Comparison of ENCODE assay signal across 1 cellular context in the genomic region with DNA sequence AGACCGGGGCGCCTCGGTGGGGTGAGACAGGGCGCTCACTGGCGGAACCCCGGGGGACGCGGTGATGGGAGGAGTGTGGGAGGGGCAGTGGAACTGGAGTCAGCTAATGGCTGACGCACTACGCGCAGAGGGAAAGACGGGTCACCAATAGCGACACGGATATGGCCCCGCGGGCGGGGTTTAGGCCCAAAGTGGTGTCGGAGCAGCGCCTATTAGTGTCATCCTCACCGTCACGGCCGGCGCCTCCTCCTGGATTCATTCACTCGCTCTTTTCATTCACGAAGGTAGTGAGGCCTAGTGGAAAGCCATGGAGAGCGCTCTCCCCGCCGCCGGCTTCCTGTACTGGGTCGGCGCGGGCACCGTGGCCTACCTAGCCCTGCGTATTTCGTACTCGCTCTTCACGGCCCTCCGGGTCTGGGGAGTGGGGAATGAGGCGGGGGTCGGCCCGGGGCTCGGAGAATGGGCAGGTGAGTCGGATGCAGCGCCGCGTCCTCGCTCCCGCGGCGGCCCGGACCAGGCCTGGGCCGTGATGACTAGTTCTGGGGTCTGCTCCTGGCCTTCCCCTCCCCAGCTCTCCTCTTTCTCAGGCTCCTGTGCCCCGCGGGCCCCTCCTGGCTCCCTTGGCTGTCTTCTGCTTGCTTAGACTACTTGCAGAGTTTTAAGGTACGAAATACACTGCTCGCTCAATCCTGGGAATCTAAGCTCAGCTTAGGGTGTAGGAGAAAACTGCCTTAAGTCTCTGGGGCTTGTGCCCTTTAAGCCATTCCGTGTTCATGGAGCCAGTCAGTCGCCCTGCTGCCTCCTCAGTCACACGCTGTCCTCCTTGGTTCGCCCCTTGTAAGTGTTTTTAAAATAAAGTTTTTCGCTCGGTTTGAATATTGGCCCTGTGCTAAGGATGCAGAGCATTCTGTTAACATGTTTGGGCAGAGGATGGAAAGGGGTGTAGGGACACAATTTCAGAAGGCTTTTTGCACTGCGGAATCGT.
TF ChIP-seq lines count a peak whose summit lies in the region.

A gene (plus strand): TSS at position 218 of the 985 bp plus-strand sequence. CDS start 90 bp downstream, at position 308.

TF ChIP-seq in HepG2, 621 proteins besides CTCF, POLR2A, EP300 and RAD21 (continued from another document and continues in another):
- TF ChIP-seq, protein P1, sequence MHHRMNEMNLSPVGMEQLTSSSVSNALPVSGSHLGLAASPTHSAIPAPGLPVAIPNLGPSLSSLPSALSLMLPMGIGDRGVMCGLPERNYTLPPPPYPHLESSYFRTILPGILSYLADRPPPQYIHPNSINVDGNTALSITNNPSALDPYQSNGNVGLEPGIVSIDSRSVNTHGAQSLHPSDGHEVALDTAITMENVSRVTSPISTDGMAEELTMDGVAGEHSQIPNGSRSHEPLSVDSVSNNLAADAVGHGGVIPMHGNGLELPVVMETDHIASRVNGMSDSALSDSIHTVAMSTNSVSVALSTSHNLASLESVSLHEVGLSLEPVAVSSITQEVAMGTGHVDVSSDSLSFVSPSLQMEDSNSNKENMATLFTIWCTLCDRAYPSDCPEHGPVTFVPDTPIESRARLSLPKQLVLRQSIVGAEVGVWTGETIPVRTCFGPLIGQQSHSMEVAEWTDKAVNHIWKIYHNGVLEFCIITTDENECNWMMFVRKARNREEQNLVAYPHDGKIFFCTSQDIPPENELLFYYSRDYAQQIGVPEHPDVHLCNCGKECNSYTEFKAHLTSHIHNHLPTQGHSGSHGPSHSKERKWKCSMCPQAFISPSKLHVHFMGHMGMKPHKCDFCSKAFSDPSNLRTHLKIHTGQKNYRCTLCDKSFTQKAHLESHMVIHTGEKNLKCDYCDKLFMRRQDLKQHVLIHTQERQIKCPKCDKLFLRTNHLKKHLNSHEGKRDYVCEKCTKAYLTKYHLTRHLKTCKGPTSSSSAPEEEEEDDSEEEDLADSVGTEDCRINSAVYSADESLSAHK (CRISPR knock-in tag; IDR thresholded peaks at IDR 0.05; ENCODE audit: borderline replicate concordance) = no peak
- TF ChIP-seq ZBTB7A (CRISPR knock-in tag; IDR thresholded peaks at IDR 0.05) (0 out of 2 replicates have a peak, but pooled peaks have one; percentile 23), NFYC (CRISPR knock-in tag; IDR thresholded peaks at IDR 0.05) (peak; percentile 94), RAD51 (IDR thresholded peaks at IDR 0.05; ENCODE audit: borderline replicate concordance) (no peak), ZNF143 (CRISPR knock-in tag; IDR thresholded peaks at IDR 0.05) (no peak), SOX5 (CRISPR knock-in tag; IDR thresholded peaks at IDR 0.05; ENCODE audit: borderline replicate concordance) (peak; percentile 31; the same call in 1 of the 2 replicates), ZNF567 (CRISPR knock-in tag; IDR thresholded peaks at IDR 0.05; ENCODE audit: borderline replicate concordance) (no peak), ZIK1 (CRISPR knock-in tag; IDR thresholded peaks at IDR 0.05; ENCODE audit: borderline replicate concordance, low read depth) (0 out of 2 replicates have a peak, but pooled peaks have one; percentile 61), TBL1XR1 (IDR thresholded peaks at IDR 0.05; ENCODE audit: borderline replicate concordance, low read length, partially characterized antibody) (no peak), ZNF790 (CRISPR knock-in tag; IDR thresholded peaks at IDR 0.05; ENCODE audit: borderline replicate concordance) (peak; percentile 68; the same call in 1 of the 2 replicates), HOXA7 (CRISPR knock-in tag; IDR thresholded peaks at IDR 0.05) (no peak), ZNF230 (CRISPR knock-in tag; IDR thresholded peaks at IDR 0.05) (no peak), TRIM24 (CRISPR knock-in tag; IDR thresholded peaks at IDR 0.05) (no peak), CBX5 (CRISPR knock-in tag; IDR thresholded peaks at IDR 0.05; ENCODE audit: borderline replicate concordance) (0 out of 2 replicates have a peak, but pooled peaks have one; percentile 28), SMAD9 (CRISPR knock-in tag; IDR thresholded peaks at IDR 0.05) (0 out of 2 replicates have a peak, but pooled peaks have one; percentile 50), NONO (IDR thresholded peaks at IDR 0.05) (no peak), NONO (CRISPR knock-in tag; conservative IDR thresholded peaks at IDR 0.05) (0 out of 2 replicates have a peak, but pooled peaks have one; percentile 45), ZNF101 (CRISPR knock-in tag; IDR thresholded peaks at IDR 0.05; ENCODE audit: borderline replicate concordance, low read depth) (no peak), HIVEP1 (CRISPR knock-in tag; IDR thresholded peaks at IDR 0.05) (0 out of 2 replicates have a peak, but pooled peaks have one; percentile 31), PPARG (CRISPR knock-in tag; conservative IDR thresholded peaks at IDR 0.05) (no peak; the same call in 1 of the 2 replicates), CREB1 (IDR thresholded peaks at IDR 0.05) (peak; percentile 93), CREB1 (CRISPR knock-in tag; IDR thresholded peaks at IDR 0.05) (peak; percentile 90), ZFY (CRISPR knock-in tag; IDR thresholded peaks at IDR 0.05) (peak; percentile 99), SNAI1 (CRISPR knock-in tag; IDR thresholded peaks at IDR 0.05; ENCODE audit: borderline replicate concordance) (0 out of 2 replicates have a peak, but pooled peaks have one; percentile 27), ZNF564 (CRISPR knock-in tag; IDR thresholded peaks at IDR 0.05) (no peak), HES4 (CRISPR knock-in tag; IDR thresholded peaks at IDR 0.05; ENCODE audit: borderline replicate concordance) (peak; percentile 85), GATAD2A (CRISPR knock-in tag; IDR thresholded peaks at IDR 0.05) (peak; percentile 29; the same call in 1 of the 2 replicates), MATR3 (CRISPR knock-in tag; IDR thresholded peaks at IDR 0.05) (no peak), ZNF205 (CRISPR knock-in tag; IDR thresholded peaks at IDR 0.05) (peak; percentile 87), RARG (CRISPR knock-in tag; IDR thresholded peaks at IDR 0.05; ENCODE audit: low read depth) (peak; percentile 80; the same call in 1 of the 2 replicates), ELF3 (CRISPR knock-in tag; IDR thresholded peaks at IDR 0.05) (no peak; the same call in none of the 2 replicates), EEA1 (CRISPR knock-in tag; IDR thresholded peaks at IDR 0.05; ENCODE audit: borderline replicate concordance) (no peak), TEAD2 (CRISPR knock-in tag; IDR thresholded peaks at IDR 0.05) (no peak)
- TF ChIP-seq, protein P2, sequence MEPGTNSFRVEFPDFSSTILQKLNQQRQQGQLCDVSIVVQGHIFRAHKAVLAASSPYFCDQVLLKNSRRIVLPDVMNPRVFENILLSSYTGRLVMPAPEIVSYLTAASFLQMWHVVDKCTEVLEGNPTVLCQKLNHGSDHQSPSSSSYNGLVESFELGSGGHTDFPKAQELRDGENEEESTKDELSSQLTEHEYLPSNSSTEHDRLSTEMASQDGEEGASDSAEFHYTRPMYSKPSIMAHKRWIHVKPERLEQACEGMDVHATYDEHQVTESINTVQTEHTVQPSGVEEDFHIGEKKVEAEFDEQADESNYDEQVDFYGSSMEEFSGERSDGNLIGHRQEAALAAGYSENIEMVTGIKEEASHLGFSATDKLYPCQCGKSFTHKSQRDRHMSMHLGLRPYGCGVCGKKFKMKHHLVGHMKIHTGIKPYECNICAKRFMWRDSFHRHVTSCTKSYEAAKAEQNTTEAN (CRISPR knock-in tag; conservative IDR thresholded peaks at IDR 0.05) = no peak
- TF ChIP-seq, protein P3, sequence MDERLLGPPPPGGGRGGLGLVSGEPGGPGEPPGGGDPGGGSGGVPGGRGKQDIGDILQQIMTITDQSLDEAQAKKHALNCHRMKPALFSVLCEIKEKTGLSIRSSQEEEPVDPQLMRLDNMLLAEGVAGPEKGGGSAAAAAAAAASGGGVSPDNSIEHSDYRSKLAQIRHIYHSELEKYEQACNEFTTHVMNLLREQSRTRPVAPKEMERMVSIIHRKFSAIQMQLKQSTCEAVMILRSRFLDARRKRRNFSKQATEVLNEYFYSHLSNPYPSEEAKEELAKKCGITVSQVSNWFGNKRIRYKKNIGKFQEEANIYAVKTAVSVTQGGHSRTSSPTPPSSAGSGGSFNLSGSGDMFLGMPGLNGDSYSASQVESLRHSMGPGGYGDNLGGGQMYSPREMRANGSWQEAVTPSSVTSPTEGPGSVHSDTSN (CRISPR knock-in tag; IDR thresholded peaks at IDR 0.05) = peak; percentile 67
- TF ChIP-seq, protein P4, sequence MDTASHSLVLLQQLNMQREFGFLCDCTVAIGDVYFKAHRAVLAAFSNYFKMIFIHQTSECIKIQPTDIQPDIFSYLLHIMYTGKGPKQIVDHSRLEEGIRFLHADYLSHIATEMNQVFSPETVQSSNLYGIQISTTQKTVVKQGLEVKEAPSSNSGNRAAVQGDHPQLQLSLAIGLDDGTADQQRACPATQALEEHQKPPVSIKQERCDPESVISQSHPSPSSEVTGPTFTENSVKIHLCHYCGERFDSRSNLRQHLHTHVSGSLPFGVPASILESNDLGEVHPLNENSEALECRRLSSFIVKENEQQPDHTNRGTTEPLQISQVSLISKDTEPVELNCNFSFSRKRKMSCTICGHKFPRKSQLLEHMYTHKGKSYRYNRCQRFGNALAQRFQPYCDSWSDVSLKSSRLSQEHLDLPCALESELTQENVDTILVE (CRISPR knock-in tag; IDR thresholded peaks at IDR 0.05) = peak; percentile 14; the same call in 1 of the 2 replicates
- TF ChIP-seq, protein P5, sequence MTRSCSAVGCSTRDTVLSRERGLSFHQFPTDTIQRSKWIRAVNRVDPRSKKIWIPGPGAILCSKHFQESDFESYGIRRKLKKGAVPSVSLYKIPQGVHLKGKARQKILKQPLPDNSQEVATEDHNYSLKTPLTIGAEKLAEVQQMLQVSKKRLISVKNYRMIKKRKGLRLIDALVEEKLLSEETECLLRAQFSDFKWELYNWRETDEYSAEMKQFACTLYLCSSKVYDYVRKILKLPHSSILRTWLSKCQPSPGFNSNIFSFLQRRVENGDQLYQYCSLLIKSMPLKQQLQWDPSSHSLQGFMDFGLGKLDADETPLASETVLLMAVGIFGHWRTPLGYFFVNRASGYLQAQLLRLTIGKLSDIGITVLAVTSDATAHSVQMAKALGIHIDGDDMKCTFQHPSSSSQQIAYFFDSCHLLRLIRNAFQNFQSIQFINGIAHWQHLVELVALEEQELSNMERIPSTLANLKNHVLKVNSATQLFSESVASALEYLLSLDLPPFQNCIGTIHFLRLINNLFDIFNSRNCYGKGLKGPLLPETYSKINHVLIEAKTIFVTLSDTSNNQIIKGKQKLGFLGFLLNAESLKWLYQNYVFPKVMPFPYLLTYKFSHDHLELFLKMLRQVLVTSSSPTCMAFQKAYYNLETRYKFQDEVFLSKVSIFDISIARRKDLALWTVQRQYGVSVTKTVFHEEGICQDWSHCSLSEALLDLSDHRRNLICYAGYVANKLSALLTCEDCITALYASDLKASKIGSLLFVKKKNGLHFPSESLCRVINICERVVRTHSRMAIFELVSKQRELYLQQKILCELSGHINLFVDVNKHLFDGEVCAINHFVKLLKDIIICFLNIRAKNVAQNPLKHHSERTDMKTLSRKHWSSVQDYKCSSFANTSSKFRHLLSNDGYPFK (CRISPR knock-in tag; IDR thresholded peaks at IDR 0.05; ENCODE audit: borderline replicate concordance) = peak; percentile 75; the same call in 1 of the 2 replicates
- TF ChIP-seq, protein P6, sequence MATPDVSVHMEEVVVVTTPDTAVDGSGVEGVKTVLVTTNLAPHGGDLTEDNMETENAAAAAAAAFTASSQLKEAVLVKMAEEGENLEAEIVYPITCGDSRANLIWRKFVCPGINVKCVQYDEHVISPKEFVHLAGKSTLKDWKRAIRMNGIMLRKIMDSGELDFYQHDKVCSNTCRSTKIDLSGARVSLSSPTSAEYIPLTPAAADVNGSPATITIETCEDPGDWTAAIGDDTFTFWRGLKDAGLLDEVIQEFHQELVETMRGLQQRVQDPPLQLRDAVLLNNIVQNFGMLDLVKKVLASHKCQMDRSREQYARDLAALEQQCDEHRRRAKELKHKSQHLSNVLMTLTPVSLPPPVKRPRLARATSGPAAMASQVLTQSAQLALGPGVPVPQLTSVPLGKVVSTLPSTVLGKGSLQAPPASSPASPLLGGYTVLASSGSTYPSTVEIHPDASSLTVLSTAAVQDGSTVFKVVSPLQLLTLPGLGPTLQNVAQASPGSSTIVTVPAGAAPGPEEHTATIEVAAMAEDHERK (CRISPR knock-in tag; IDR thresholded peaks at IDR 0.05; ENCODE audit: low read depth) = 0 out of 2 replicates have a peak, but pooled peaks have one; percentile 22
- TF ChIP-seq, protein P7, sequence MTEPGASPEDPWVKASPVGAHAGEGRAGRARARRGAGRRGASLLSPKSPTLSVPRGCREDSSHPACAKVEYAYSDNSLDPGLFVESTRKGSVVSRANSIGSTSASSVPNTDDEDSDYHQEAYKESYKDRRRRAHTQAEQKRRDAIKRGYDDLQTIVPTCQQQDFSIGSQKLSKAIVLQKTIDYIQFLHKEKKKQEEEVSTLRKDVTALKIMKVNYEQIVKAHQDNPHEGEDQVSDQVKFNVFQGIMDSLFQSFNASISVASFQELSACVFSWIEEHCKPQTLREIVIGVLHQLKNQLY (CRISPR knock-in tag; IDR thresholded peaks at IDR 0.05) = no peak
- TF ChIP-seq, protein P8, sequence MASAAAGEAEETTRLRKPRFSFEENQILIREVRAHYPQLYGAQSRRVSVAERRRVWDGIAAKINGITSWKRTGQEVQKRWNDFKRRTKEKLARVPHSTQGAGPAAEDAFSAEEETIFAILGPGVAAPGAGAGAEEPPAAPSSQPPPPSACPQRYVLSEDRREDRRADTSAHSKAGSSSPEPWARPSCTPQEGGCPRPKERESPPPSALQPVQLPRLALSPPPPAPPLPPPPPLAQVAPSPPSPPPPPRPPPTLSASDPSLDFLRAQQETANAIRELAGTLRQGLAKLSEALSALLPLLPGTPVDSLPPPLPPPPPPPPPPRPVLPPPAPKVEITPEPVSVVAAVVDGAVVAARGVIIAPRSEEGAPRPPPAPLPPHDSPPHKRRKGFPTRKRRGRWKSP (CRISPR knock-in tag; IDR thresholded peaks at IDR 0.05) = no peak
